In genomic region chr7:114790526-114790925, GRCh38 we compare ENCODE assay signal across 19 cellular contexts.
DNase-seq lines count a peak whose midpoint lies in the region; ATAC-seq, FAIRE-seq and TF ChIP-seq lines count a peak whose summit lies in the region.
"Had no signal": no experiment of that assay in that cellular context is flagged by ENCODE, and none has a peak within 500 bp of the region (broad histone marks: within the 10 kb centered on the region; RNA-seq: fewer than 3 reads in every experiment).

No MANE protein-coding gene starts in this region.

- H3K4me1 ChIP-seq in astrocyte (ENCODE audit: insufficient read depth, low read length) (peaks cover 12% of the 10 kb centered on the region), colonic mucosa (no peaks in the 10 kb centered on the region)

- H3K4me2 ChIP-seq in astrocyte (ENCODE audit: low read length), result peak overlapping the region; percentile 43
- H3K4me2 ChIP-seq: PC-9 had no signal

- no peak for FAIRE-seq in astrocyte (lab: Jason Lieb, UNC)
- FAIRE-seq: A204.1, G401.6, GM12878, H1 had no signal

- no peaks in the 10 kb centered on the region for H3K9me3 ChIP-seq in astrocyte (ENCODE audit: insufficient read depth, low read depth, low read length)
- H3K9me3 ChIP-seq in colonic mucosa, result no peaks in the 10 kb centered on the region

- no peak overlapping the region for H3K27ac ChIP-seq in astrocyte (ENCODE audit: low read depth, low read length)
- no peak overlapping the region for H3K27ac ChIP-seq in colonic mucosa
- H3K27ac ChIP-seq: PC-9 had no signal

- no peaks in the 10 kb centered on the region for H4K20me1 ChIP-seq in astrocyte (ENCODE audit: insufficient read depth, low read length)

- H3K4me3 Mint-ChIP-seq in activated naive CD8-positive, alpha-beta T cell treated with anti-CD3 and anti-CD28 coated beads, Interleukin-2, amount 50 U/mL, for 24 hours, result no peak overlapping the region
- H3K4me3 Mint-ChIP-seq in activated naive CD8-positive, alpha-beta T cell treated with anti-CD3 and anti-CD28 coated beads for 36 hours, result no peak overlapping the region
- H3K4me3 Mint-ChIP-seq in astrocyte (ENCODE audit: unreplicated experiment), result no peak overlapping the region

- peaks cover 67% of the 10 kb centered on the region for H3K4me1 Mint-ChIP-seq in activated naive CD8-positive, alpha-beta T cell treated with anti-CD3 and anti-CD28 coated beads, Interleukin-2, amount 50 U/mL, for 24 hours
- H3K4me1 Mint-ChIP-seq in activated naive CD8-positive, alpha-beta T cell treated with anti-CD3 and anti-CD28 coated beads for 36 hours, result peaks cover 19% of the 10 kb centered on the region
- peaks cover 2% of the 10 kb centered on the region for H3K4me1 Mint-ChIP-seq in astrocyte (ENCODE audit: low read depth, unreplicated experiment)

- peak overlapping the region; percentile 1 for H3K27ac Mint-ChIP-seq in activated naive CD8-positive, alpha-beta T cell treated with anti-CD3 and anti-CD28 coated beads, Interleukin-2, amount 50 U/mL, for 24 hours
- no peak overlapping the region for H3K27ac Mint-ChIP-seq in activated naive CD8-positive, alpha-beta T cell treated with anti-CD3 and anti-CD28 coated beads for 36 hours
- no peak overlapping the region for H3K27ac Mint-ChIP-seq in astrocyte (ENCODE audit: unreplicated experiment)

- H3K27me3 Mint-ChIP-seq in activated naive CD8-positive, alpha-beta T cell treated with anti-CD3 and anti-CD28 coated beads, Interleukin-2, amount 50 U/mL, for 24 hours, result peaks cover 17% of the 10 kb centered on the region
- peaks cover 21% of the 10 kb centered on the region for H3K27me3 Mint-ChIP-seq in activated naive CD8-positive, alpha-beta T cell treated with anti-CD3 and anti-CD28 coated beads for 36 hours
- H3K27me3 Mint-ChIP-seq in astrocyte (ENCODE audit: low read depth, unreplicated experiment), result peaks cover 5% of the 10 kb centered on the region

- H3K27me3 ChIP-seq in astrocyte (ENCODE audit: insufficient read depth, low read length) (no peaks in the 10 kb centered on the region), colonic mucosa (no peaks in the 10 kb centered on the region)

- no peak for TF ChIP-seq CTCF in astrocyte (IDR thresholded peaks at IDR 0.05; ENCODE audit: insufficient read depth, low read depth, low read length)
- no peak for TF ChIP-seq CTCF in colonic mucosa (IDR thresholded peaks at IDR 0.05)

- no peak for ATAC-seq in activated naive CD8-positive, alpha-beta T cell treated with anti-CD3 and anti-CD28 coated beads, Interleukin-2, amount 50 U/mL, for 24 hours
- no peak for ATAC-seq in HG02840 (IDR thresholded peaks at IDR 0.05; ENCODE audit: low FRiP score, unreplicated experiment)
- ATAC-seq: GM12878 had no signal

- H3K36me3 ChIP-seq in astrocyte (ENCODE audit: insufficient read depth, low read length), result no peaks in the 10 kb centered on the region
- H3K36me3 ChIP-seq in colonic mucosa, result no peaks in the 10 kb centered on the region

- no peaks in the 10 kb centered on the region for H3K79me2 ChIP-seq in astrocyte (ENCODE audit: insufficient read depth, low read length)

- intact Hi-C loops in colonic mucosa (cut with DNase I), result no loop called here

- no peak overlapping the region for H3K4me3 ChIP-seq in astrocyte (ENCODE audit: insufficient read depth, low read depth, low read length)
- H3K4me3 ChIP-seq in colonic mucosa, result no peak overlapping the region
- H3K4me3 ChIP-seq: GM12878, PC-9 had no signal

- H3K9me3 Mint-ChIP-seq in activated naive CD8-positive, alpha-beta T cell treated with anti-CD3 and anti-CD28 coated beads, Interleukin-2, amount 50 U/mL, for 24 hours, result no peaks in the 10 kb centered on the region
- H3K9me3 Mint-ChIP-seq in activated naive CD8-positive, alpha-beta T cell treated with anti-CD3 and anti-CD28 coated beads for 36 hours, result peaks cover 1% of the 10 kb centered on the region
- H3K9me3 Mint-ChIP-seq in astrocyte (ENCODE audit: unreplicated experiment), result no peaks in the 10 kb centered on the region

- H3K36me3 Mint-ChIP-seq in activated naive CD8-positive, alpha-beta T cell treated with anti-CD3 and anti-CD28 coated beads, Interleukin-2, amount 50 U/mL, for 24 hours (ENCODE audit: low read depth), result no peaks in the 10 kb centered on the region
- H3K36me3 Mint-ChIP-seq in activated naive CD8-positive, alpha-beta T cell treated with anti-CD3 and anti-CD28 coated beads for 36 hours, result peaks cover 2% of the 10 kb centered on the region
- H3K36me3 Mint-ChIP-seq in astrocyte (ENCODE audit: low read depth, unreplicated experiment), result no peaks in the 10 kb centered on the region

- no peak overlapping the region for H2AFZ ChIP-seq in astrocyte (ENCODE audit: low read depth, low read length)
- H2AFZ ChIP-seq: PC-9 had no signal

- DNase-seq in activated naive CD8-positive, alpha-beta T cell treated with anti-CD3 and anti-CD28 coated beads, Interleukin-2, amount 50 U/mL, for 24 hours, result no peak
- DNase-seq in activated naive CD8-positive, alpha-beta T cell treated with anti-CD3 and anti-CD28 coated beads for 36 hours, result no peak
- DNase-seq in astrocyte (ENCODE audit: low read depth), result no peak
- DNase-seq in fibroblast of peridontal ligament (ENCODE audit: extremely low read depth), result peak; percentile 64
- DNase-seq in stromal cell of bone marrow (ENCODE audit: low read depth), result peak; percentile 31
- DNase-seq in amniotic stem cell (lab: John Stamatoyannopoulos, UW), result no peak
- no peak for DNase-seq in colonic mucosa
- DNase-seq: C1 segment of cervical spinal cord, DND-41, KBM-7, NCI-H1436, NCI-H2081, NCI-H510A treated with DMSO at 0.1 percent for 48 hours had no signal

- H3K9ac ChIP-seq in astrocyte (ENCODE audit: low read length) (no peak overlapping the region), colonic mucosa (ENCODE audit: low read depth in 2 of 2, low read length in 2 of 2) (no peak overlapping the region)

Comparison
In these comparisons a context has a peak if more than half of its experiments do, and no peak if none do; other contexts are left out.
1. DNase-seq: peak in fibroblast of peridontal ligament (single experiment) and stromal cell of bone marrow (single experiment); none in activated naive CD8-positive, alpha-beta T cell treated with anti-CD3 and anti-CD28 coated beads, Interleukin-2, amount 50 U/mL, for 24 hours (single experiment), activated naive CD8-positive, alpha-beta T cell treated with anti-CD3 and anti-CD28 coated beads for 36 hours (single experiment), astrocyte (single experiment), amniotic stem cell (single experiment) and colonic mucosa (single experiment).